In genomic region chr7:106433377-106433776, GRCh38 we compare ENCODE assay signal across 18 cellular contexts.
DNase-seq lines count a peak whose midpoint lies in the region; ATAC-seq and TF ChIP-seq lines count a peak whose summit lies in the region.
"Had no signal": no experiment of that assay in that cellular context is flagged by ENCODE, and none has a peak within 500 bp of the region (broad histone marks: within the 10 kb centered on the region; RNA-seq: fewer than 3 reads in every experiment).

No MANE protein-coding gene starts in this region.

- BruUV-seq in Calu3 (replicated peaks; lab: Mats Ljungman, UMichigan) = no TSS peak

- POLR2A ChIA-PET in activated CD4-positive, alpha-beta T cell treated with anti-CD3 and anti-CD28 coated beads for 36 hours (lab: Charles Lee) = no interaction called here

- no peak for TF ChIP-seq CTCF in Calu3 (IDR thresholded peaks at IDR 0.05; ENCODE audit: unreplicated experiment)
- no peak for TF ChIP-seq CTCF in HFFc6 (IDR thresholded peaks at IDR 0.05)

- CTCF ChIA-PET in activated CD4-positive, alpha-beta T cell treated with anti-CD3 and anti-CD28 coated beads for 36 hours (lab: Charles Lee) = interaction anchor here (0.7 to 1.0 kb wide), 2 partner anchors 28 to 69 kb away, joined by 3 to 4 read pairs; no protein-coding TSS in a partner anchor
- CTCF ChIA-PET in Calu3 (lab: Charles Lee) = no interaction called here

- H3K27ac Mint-ChIP-seq in activated CD4-positive, alpha-beta T cell treated with anti-CD3 and anti-CD28 coated beads for 36 hours = no peak overlapping the region
- peak overlapping the region; percentile 13 for H3K27ac Mint-ChIP-seq in Calu3 (ENCODE audit: unreplicated experiment)
- no peak overlapping the region for H3K27ac Mint-ChIP-seq in activated T-helper 17 cell treated with anti-CD3 and anti-CD28 coated beads, Interleukin-2, amount 50 U/mL, for 72 hours
- H3K27ac Mint-ChIP-seq in HFFc6 = no peak overlapping the region
- H3K27ac Mint-ChIP-seq: B cell; CD4-positive, CD25-positive, alpha-beta regulatory T cell; CD8-positive, alpha-beta T cell had no signal

- H3K27ac ChIP-seq in substantia nigra (ENCODE audit: low read depth, low read length, poor library complexity, severe bottlenecking) = no peak overlapping the region
- H3K27ac ChIP-seq: 22Rv1, BLaER1, C4-2B had no signal

- intact Hi-C loops in activated CD4-positive, alpha-beta T cell treated with anti-CD3 and anti-CD28 coated beads for 36 hours (cut with DNase I, micrococcal nuclease) = no loop called here
- intact Hi-C loops in Calu3 (cut with micrococcal nuclease; ENCODE audit: unreplicated experiment) = no loop called here

- peaks cover 7% of the 10 kb centered on the region for H3K9me3 Mint-ChIP-seq in activated CD4-positive, alpha-beta T cell treated with anti-CD3 and anti-CD28 coated beads for 36 hours (ENCODE audit: low read depth)
- H3K9me3 Mint-ChIP-seq in Calu3 (ENCODE audit: low read depth, unreplicated experiment) (peaks cover 4% of the 10 kb centered on the region), HFFc6 (peaks cover 6% of the 10 kb centered on the region)
- H3K9me3 Mint-ChIP-seq in activated T-helper 17 cell treated with anti-CD3 and anti-CD28 coated beads, Interleukin-2, amount 50 U/mL, for 72 hours = no peaks in the 10 kb centered on the region

- peaks cover 20% of the 10 kb centered on the region for H3K27me3 Mint-ChIP-seq in activated CD4-positive, alpha-beta T cell treated with anti-CD3 and anti-CD28 coated beads for 36 hours
- no peaks in the 10 kb centered on the region for H3K27me3 Mint-ChIP-seq in Calu3 (ENCODE audit: unreplicated experiment)
- no peaks in the 10 kb centered on the region for H3K27me3 Mint-ChIP-seq in activated T-helper 17 cell treated with anti-CD3 and anti-CD28 coated beads, Interleukin-2, amount 50 U/mL, for 72 hours
- peaks cover 3% of the 10 kb centered on the region for H3K27me3 Mint-ChIP-seq in HFFc6 (ENCODE audit: insufficient read depth)

- no peak for DNase-seq in activated CD4-positive, alpha-beta T cell treated with anti-CD3 and anti-CD28 coated beads for 36 hours
- no peak for DNase-seq in activated CD4-positive, alpha-beta T cell treated with anti-CD3 and anti-CD28 coated beads, Interleukin-2, amount 50 U/mL, for 4 hours
- no peak for DNase-seq in Calu3
- no peak for DNase-seq in HFFc6
- DNase-seq in substantia nigra (lab: John Stamatoyannopoulos, UW) = no peak
- DNase-seq: Caco-2; CD8-positive, alpha-beta T cell; DMS 273 treated with DMSO at 0.1 percent for 48 hours; DMS79; EL; GF-D8; GOT3 had no signal

- H3K36me3 Mint-ChIP-seq in activated CD4-positive, alpha-beta T cell treated with anti-CD3 and anti-CD28 coated beads for 36 hours (ENCODE audit: low read depth) = peaks cover 4% of the 10 kb centered on the region
- H3K36me3 Mint-ChIP-seq in Calu3 (ENCODE audit: insufficient read depth, unreplicated experiment) = no peaks in the 10 kb centered on the region
- H3K36me3 Mint-ChIP-seq in activated T-helper 17 cell treated with anti-CD3 and anti-CD28 coated beads, Interleukin-2, amount 50 U/mL, for 72 hours (ENCODE audit: low read depth) = no peaks in the 10 kb centered on the region
- H3K36me3 Mint-ChIP-seq in HFFc6 (ENCODE audit: low read depth) = no peaks in the 10 kb centered on the region
- H3K36me3 Mint-ChIP-seq: CD4-positive, CD25-positive, alpha-beta regulatory T cell; CD8-positive, alpha-beta T cell had no signal

- ATAC-seq in activated CD4-positive, alpha-beta T cell treated with anti-CD3 and anti-CD28 coated beads for 36 hours = peak; percentile 71
- ATAC-seq in activated T-helper 17 cell treated with anti-CD3 and anti-CD28 coated beads, Interleukin-2, amount 50 U/mL, for 72 hours (replicated peaks) = peak; percentile 73
- ATAC-seq: CD8-positive, alpha-beta T cell had no signal

- H3K4me1 Mint-ChIP-seq in activated CD4-positive, alpha-beta T cell treated with anti-CD3 and anti-CD28 coated beads for 36 hours = peaks cover 35% of the 10 kb centered on the region
- H3K4me1 Mint-ChIP-seq in Calu3 (ENCODE audit: low read depth, unreplicated experiment) (peaks cover 45% of the 10 kb centered on the region), HFFc6 (ENCODE audit: low read depth) (no peaks in the 10 kb centered on the region)
- H3K4me1 Mint-ChIP-seq in activated T-helper 17 cell treated with anti-CD3 and anti-CD28 coated beads, Interleukin-2, amount 50 U/mL, for 72 hours = peaks cover 5% of the 10 kb centered on the region
- H3K4me1 Mint-ChIP-seq: B cell; CD4-positive, CD25-positive, alpha-beta regulatory T cell had no signal

- no peak overlapping the region for H3K4me3 Mint-ChIP-seq in activated CD4-positive, alpha-beta T cell treated with anti-CD3 and anti-CD28 coated beads for 36 hours
- H3K4me3 Mint-ChIP-seq in Calu3 (ENCODE audit: low read depth, unreplicated experiment) = no peak overlapping the region
- H3K4me3 Mint-ChIP-seq in activated T-helper 17 cell treated with anti-CD3 and anti-CD28 coated beads, Interleukin-2, amount 50 U/mL, for 72 hours = no peak overlapping the region
- no peak overlapping the region for H3K4me3 Mint-ChIP-seq in HFFc6
- H3K4me3 Mint-ChIP-seq: B cell; CD4-positive, CD25-positive, alpha-beta regulatory T cell; CD8-positive, alpha-beta T cell had no signal
